ENCODE assay signal across 16 cellular contexts in the genomic region with DNA sequence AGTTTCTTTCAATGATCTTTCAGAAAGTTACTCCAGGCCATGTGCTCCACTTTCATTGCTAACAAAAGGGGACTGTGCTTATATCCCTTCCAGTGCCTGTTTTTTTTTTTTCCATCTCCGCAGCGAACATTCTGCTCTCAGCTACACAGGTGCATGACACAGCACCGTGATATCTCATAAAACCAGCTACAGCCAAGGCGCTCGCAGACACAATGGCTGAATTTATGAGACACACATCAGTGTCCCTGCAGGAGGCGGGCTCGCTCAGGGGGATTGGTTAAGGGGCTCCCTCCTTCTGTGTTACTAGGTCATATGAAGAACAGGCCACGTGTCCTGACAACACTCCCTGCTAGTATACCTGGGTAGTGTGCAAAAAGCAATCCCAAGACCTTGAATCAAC.
"Had no signal": no experiment of that assay in that cellular context is flagged by ENCODE, and none has a peak within 500 bp of the region (broad histone marks: within the 10 kb centered on the region; RNA-seq: fewer than 3 reads in every experiment).

No MANE protein-coding gene starts in this region.

- FAIRE-seq: small intestine had no signal

- ATAC-seq: activated T-cell treated with anti-CD3 and anti-CD28 coated beads, Interleukin-2, amount 50 U/mL, for 72 hours; left lung; right cardiac atrium had no signal

- DNase-seq: activated CD4-positive, alpha-beta T cell treated with anti-CD3 and anti-CD28 coated beads, Interleukin-2, amount 10 ng/mL, durations not matched to agents 7 days and 5 days; activated CD8-positive, alpha-beta memory T cell treated with anti-CD3 and anti-CD28 coated beads, Interleukin-2, amount 50 U/mL, for 48 hours; activated gamma-delta T cell treated with Interleukin-2 at 50 U/mL for 16 hours; activated naive CD8-positive, alpha-beta T cell treated with anti-CD3 and anti-CD28 coated beads for 36 hours; activated T-cell treated with anti-CD3 and anti-CD28 coated beads, Interleukin-2, amount 50 U/mL, for 72 hours; central memory CD4-positive, alpha-beta T cell; islet precursor cell; left lung; mammary epithelial cell; naive B cell; small intestine; stimulated activated CD4-positive, alpha-beta T cell treated with anti-CD3 and anti-CD28 coated beads, Interleukin-4, amount 100 ng/mL, for 4 hours; stimulated activated CD8-positive, alpha-beta memory T cell treated with anti-CD3 and anti-CD28 coated beads, Interleukin-4, amount 100 ng/mL, for 48 hours; stimulated activated naive CD4-positive, alpha-beta T cell treated with Interleukin-2 at 50 U/mL for 16 hours; substantia nigra had no signal
